1 cellular context compared by ENCODE assay signal in the genomic region with DNA sequence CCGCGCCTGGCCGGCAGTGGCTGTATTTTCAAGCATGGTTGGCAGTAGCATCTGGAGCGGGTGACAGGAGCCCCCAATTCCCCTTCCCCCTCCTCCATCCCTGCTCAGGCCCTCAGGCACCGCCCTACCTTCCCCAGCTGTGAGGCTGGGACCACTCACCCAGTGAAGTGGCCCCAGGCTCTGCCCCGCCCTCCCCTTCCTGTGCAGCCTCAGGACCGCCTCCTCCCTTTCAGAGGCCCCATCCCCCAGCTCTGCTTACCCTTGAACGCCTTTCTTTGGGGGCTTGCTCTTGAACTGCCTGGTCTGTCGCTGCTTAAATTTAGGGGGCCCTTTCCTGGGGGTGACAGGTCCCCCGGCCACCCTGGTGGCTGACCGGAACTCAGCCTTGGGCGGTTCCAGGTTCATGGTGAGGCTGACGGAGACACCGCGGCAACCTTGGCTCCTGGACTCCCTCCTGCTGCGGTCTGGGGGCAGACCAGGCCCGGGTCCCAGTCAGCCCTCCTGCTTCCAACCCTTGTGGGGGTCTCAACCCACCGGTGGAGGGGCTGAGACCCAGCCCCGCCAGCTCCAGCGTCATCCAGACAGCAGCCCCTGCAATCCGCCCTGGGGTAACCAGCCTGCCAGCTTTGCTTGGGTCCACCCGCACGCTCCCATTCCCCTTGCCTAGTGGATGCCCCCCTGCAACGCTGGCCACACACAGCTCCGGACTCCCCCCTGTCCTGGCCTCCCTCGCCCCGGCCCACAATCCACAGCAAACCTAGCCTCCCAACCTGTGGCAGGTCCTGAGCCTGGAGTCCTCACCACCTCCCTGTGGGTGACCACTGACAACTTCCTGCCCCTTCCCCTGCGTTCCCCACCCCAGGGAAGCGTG.
A peak's percentile ranks its signal among the peaks of the same experiment; 100 is the strongest.
TF ChIP-seq lines count a peak whose summit lies in the region.

No MANE protein-coding gene starts in this region.

TF ChIP-seq in GM23338, 12 proteins besides CTCF, POLR2A, EP300 and RAD21:
- TF ChIP-seq EZH2 (IDR thresholded peaks at IDR 0.05; ENCODE audit: low read depth, unreplicated experiment) (no peak), STAT1 (IDR thresholded peaks at IDR 0.05; ENCODE audit: unreplicated experiment) (no peak), POLR2AphosphoS5 (IDR thresholded peaks at IDR 0.05; ENCODE audit: low read depth) (peak; percentile 35; the same call in 1 of the 2 replicates)
